In genomic region chr16:5442986-5443385, GRCh38 we compare ENCODE assay signal across 3 cellular contexts.
"Had no signal": no experiment of that assay in that cellular context is flagged by ENCODE, and none has a peak within 500 bp of the region (broad histone marks: within the 10 kb centered on the region; RNA-seq: fewer than 3 reads in every experiment).

No MANE protein-coding gene starts in this region.

- DNase-seq: GDM1, GF-D8 had no signal

- ATAC-seq: GM12878 had no signal

- H3K4me3 ChIP-seq: GM12878 had no signal
